Comparison of ENCODE assay signal across 20 cellular contexts in genomic region chr17:19454074-19454473, GRCh38. TPM values are rescaled to one million over a fixed set of nuclear protein-coding genes. Genes with fewer than 3 reads are reported as not detected.
DNase-seq lines count a peak whose midpoint lies in the region; ATAC-seq and TF ChIP-seq lines count a peak whose summit lies in the region.
"Had no signal": no experiment of that assay in that cellular context is flagged by ENCODE, and none has a peak within 500 bp of the region (broad histone marks: within the 10 kb centered on the region; RNA-seq: fewer than 3 reads in every experiment).

No MANE protein-coding gene starts in this region.

- no peaks in the 10 kb centered on the region for H4K20me1 ChIP-seq in GM23338 (replicated peaks; ENCODE audit: insufficient read depth)
- H4K20me1 ChIP-seq: BLaER1 had no signal

- no peak overlapping the region for H3K4me2 ChIP-seq in GM23338
- H3K4me2 ChIP-seq: BLaER1 had no signal

- no peak for TF ChIP-seq CTCF in GM23338 (conservative IDR thresholded peaks at IDR 0.05; ENCODE audit: low read depth in 2 of 2)
- no peak for TF ChIP-seq CTCF in fibroblast of the aortic adventitia (IDR thresholded peaks at IDR 0.05; ENCODE audit: insufficient read depth, low read length)
- no peak for TF ChIP-seq CTCF in nephron (IDR thresholded peaks at IDR 0.05; ENCODE audit: unreplicated experiment in 3 of 3)
- no peak for TF ChIP-seq CTCF in body of pancreas (IDR thresholded peaks at IDR 0.05)

- H3K27ac ChIP-seq in GM23338 (ENCODE audit: low read depth) (no peak overlapping the region), body of pancreas (no peak overlapping the region)
- H3K27ac ChIP-seq: BLaER1 had no signal

- H3K4me3 ChIP-seq in GM23338, result no peak overlapping the region
- H3K4me3 ChIP-seq in fibroblast of the aortic adventitia (ENCODE audit: low read depth, low read length), result no peak overlapping the region
- H3K4me3 ChIP-seq in body of pancreas, result no peak overlapping the region
- H3K4me3 ChIP-seq: BLaER1, GM12878 had no signal

- TF ChIP-seq POLR2A in body of pancreas (IDR thresholded peaks at IDR 0.05), result no peak

- peaks cover 17% of the 10 kb centered on the region for H3F3A ChIP-seq in GM23338 (replicated peaks; ENCODE audit: low read depth)

- H3K9me3 ChIP-seq in body of pancreas, result no peaks in the 10 kb centered on the region
- H3K9me3 ChIP-seq: BLaER1 had no signal

- peaks cover 9% of the 10 kb centered on the region for H3K27me3 Mint-ChIP-seq in GM23338 (ENCODE audit: insufficient read depth, low read depth, poor library complexity)
- peaks cover 11% of the 10 kb centered on the region for H3K27me3 Mint-ChIP-seq in nephron (ENCODE audit: low read depth)

- ATAC-seq in GM23338, result no peak
- ATAC-seq in body of pancreas, result no peak
- no peak for ATAC-seq in GM18519 (IDR thresholded peaks at IDR 0.05; ENCODE audit: low FRiP score, unreplicated experiment)
- ATAC-seq: CD8-positive, alpha-beta T cell; GM12878; HepG2 had no signal

- H3K4me1 Mint-ChIP-seq in GM23338 (peaks cover 39% of the 10 kb centered on the region), nephron (peaks cover 50% of the 10 kb centered on the region)

- no peaks in the 10 kb centered on the region for H3K79me2 ChIP-seq in GM23338 (replicated peaks; ENCODE audit: insufficient read depth)

- H3K27me3 ChIP-seq in GM23338 (ENCODE audit: insufficient read depth) (no peaks in the 10 kb centered on the region), body of pancreas (no peaks in the 10 kb centered on the region)
- H3K27me3 ChIP-seq: BLaER1 had no signal

- H2AFZ ChIP-seq in GM23338, result peak overlapping the region; percentile 56; the same call in 1 of the 2 replicates

- DNase-seq in GM23338 (ENCODE audit: low spot score), result no peak
- DNase-seq in ecto neural progenitor cell (ENCODE audit: low spot score), result peak; percentile 41
- DNase-seq in fibroblast of the aortic adventitia (ENCODE audit: low read depth), result peak; percentile 23
- DNase-seq in body of pancreas, result no peak
- DNase-seq in activated CD4-positive, alpha-beta T cell treated with anti-CD3 and anti-CD28 coated beads for 4 hours, result no peak
- DNase-seq in activated CD4-positive, alpha-beta T cell treated with anti-CD3 and anti-CD28 coated beads, Interleukin-2, amount 50 U/mL, for 1 hour, result no peak
- DNase-seq: 8988T, Calu3, DND-41, EL, GOT3, H9 had no signal

- 65 to 89% methylated on average over 2 of the region's 2 CpGs for WGBS in body of pancreas, 2 donors

- no peaks in the 10 kb centered on the region; the same call in 1 of the 2 replicates for H3K36me3 ChIP-seq in GM23338 (ENCODE audit: insufficient read depth)
- H3K36me3 ChIP-seq in body of pancreas (replicated peaks in 1 of 2; ENCODE audit: insufficient read depth in 1 of 2, low read depth in 2 of 2), result no peaks in the 10 kb centered on the region
- H3K36me3 ChIP-seq: BLaER1 had no signal

- H3K9me2 ChIP-seq in GM23338 (ENCODE audit: insufficient read depth), result no peaks in the 10 kb centered on the region

- H3K4me1 ChIP-seq in GM23338 (ENCODE audit: insufficient read depth) (peaks cover 32% of the 10 kb centered on the region), body of pancreas (no peaks in the 10 kb centered on the region)
- H3K4me1 ChIP-seq: BLaER1 had no signal

- H3K36me3 Mint-ChIP-seq in GM23338 (ENCODE audit: low read depth) (no peaks in the 10 kb centered on the region), nephron (ENCODE audit: low read depth) (no peaks in the 10 kb centered on the region)
- H3K36me3 Mint-ChIP-seq: CD8-positive, alpha-beta T cell; IgD-negative memory B cell had no signal

- intact Hi-C loops in body of pancreas (cut with DNase I), result no loop called here

- H3K27ac Mint-ChIP-seq in GM23338, result no peak overlapping the region
- peak overlapping the region in 2 of 3 experiments; percentile 71 to 73 for H3K27ac Mint-ChIP-seq in nephron
- H3K27ac Mint-ChIP-seq: CD8-positive, alpha-beta T cell; H9; IgD-negative memory B cell had no signal

- H3K9me3 Mint-ChIP-seq in GM23338 (no peaks in the 10 kb centered on the region), nephron (no peaks in the 10 kb centered on the region)
- H3K9me3 Mint-ChIP-seq: CD8-positive, alpha-beta T cell; IgD-negative memory B cell had no signal

- H3K4me3 Mint-ChIP-seq in GM23338 (no peak overlapping the region), nephron (no peak overlapping the region)
- H3K4me3 Mint-ChIP-seq: CD8-positive, alpha-beta T cell; H9; IgD-negative memory B cell had no signal

TF ChIP-seq in GM23338, 12 proteins besides CTCF, POLR2A, EP300 and RAD21 (continues in another document):
- TF ChIP-seq EZH2 (IDR thresholded peaks at IDR 0.05; ENCODE audit: low read depth, unreplicated experiment), result no peak
- no peak for TF ChIP-seq CREB1 (CRISPR knock-in tag; IDR thresholded peaks at IDR 0.05; ENCODE audit: low read depth)
- TF ChIP-seq, protein P1, sequence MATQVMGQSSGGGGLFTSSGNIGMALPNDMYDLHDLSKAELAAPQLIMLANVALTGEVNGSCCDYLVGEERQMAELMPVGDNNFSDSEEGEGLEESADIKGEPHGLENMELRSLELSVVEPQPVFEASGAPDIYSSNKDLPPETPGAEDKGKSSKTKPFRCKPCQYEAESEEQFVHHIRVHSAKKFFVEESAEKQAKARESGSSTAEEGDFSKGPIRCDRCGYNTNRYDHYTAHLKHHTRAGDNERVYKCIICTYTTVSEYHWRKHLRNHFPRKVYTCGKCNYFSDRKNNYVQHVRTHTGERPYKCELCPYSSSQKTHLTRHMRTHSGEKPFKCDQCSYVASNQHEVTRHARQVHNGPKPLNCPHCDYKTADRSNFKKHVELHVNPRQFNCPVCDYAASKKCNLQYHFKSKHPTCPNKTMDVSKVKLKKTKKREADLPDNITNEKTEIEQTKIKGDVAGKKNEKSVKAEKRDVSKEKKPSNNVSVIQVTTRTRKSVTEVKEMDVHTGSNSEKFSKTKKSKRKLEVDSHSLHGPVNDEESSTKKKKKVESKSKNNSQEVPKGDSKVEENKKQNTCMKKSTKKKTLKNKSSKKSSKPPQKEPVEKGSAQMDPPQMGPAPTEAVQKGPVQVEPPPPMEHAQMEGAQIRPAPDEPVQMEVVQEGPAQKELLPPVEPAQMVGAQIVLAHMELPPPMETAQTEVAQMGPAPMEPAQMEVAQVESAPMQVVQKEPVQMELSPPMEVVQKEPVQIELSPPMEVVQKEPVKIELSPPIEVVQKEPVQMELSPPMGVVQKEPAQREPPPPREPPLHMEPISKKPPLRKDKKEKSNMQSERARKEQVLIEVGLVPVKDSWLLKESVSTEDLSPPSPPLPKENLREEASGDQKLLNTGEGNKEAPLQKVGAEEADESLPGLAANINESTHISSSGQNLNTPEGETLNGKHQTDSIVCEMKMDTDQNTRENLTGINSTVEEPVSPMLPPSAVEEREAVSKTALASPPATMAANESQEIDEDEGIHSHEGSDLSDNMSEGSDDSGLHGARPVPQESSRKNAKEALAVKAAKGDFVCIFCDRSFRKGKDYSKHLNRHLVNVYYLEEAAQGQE (IDR thresholded peaks at IDR 0.05; ENCODE audit: unreplicated experiment), result no peak
- no peak for TF ChIP-seq ZNF114 (CRISPR knock-in tag; IDR thresholded peaks at IDR 0.05)
- no peak for TF ChIP-seq STAT1 (IDR thresholded peaks at IDR 0.05; ENCODE audit: unreplicated experiment)

RNA-seq across cellular contexts. Expression of gene RNF112, which starts 43.0 kb away (rescaled TPM):
- total RNA-seq in GM23338 (2014; rRNA removed; shearing (Covaris generic)), result 1.5 and 4.1 TPM in 2 replicates
- 0.38 and 0.42 TPM in 2 replicates for polyA plus RNA-seq in GM23338 (2016; fragmentation: Nextera tagmentation; extraction: Ambion mirVana)
- total RNA-seq in fibroblast of the aortic adventitia (ENCODE audit: low replicate concordance), result 0.36 and 2.3 TPM in 2 replicates
- 1 to 10 TPM in 1 of 2 donors, under 1 TPM in 1; 0.52 to 5.9 TPM for total RNA-seq in body of pancreas
- total RNA-seq: G401, GM12878, HepG2 had no signal
- polyA plus RNA-seq: GM12878, IgD-negative memory B cell had no signal

Comparison
In these comparisons a context has a peak if more than half of its experiments do, and no peak if none do; other contexts are left out.
1. DNase-seq: peak in ecto neural progenitor cell (single experiment) and fibroblast of the aortic adventitia (single experiment); none in GM23338 (single experiment), body of pancreas (0 of 4), activated CD4-positive, alpha-beta T cell treated with anti-CD3 and anti-CD28 coated beads for 4 hours (0 of 2) and activated CD4-positive, alpha-beta T cell treated with anti-CD3 and anti-CD28 coated beads, Interleukin-2, amount 50 U/mL, for 1 hour (single experiment).